ENCODE assay signal across 23 cellular contexts in the genomic region with DNA sequence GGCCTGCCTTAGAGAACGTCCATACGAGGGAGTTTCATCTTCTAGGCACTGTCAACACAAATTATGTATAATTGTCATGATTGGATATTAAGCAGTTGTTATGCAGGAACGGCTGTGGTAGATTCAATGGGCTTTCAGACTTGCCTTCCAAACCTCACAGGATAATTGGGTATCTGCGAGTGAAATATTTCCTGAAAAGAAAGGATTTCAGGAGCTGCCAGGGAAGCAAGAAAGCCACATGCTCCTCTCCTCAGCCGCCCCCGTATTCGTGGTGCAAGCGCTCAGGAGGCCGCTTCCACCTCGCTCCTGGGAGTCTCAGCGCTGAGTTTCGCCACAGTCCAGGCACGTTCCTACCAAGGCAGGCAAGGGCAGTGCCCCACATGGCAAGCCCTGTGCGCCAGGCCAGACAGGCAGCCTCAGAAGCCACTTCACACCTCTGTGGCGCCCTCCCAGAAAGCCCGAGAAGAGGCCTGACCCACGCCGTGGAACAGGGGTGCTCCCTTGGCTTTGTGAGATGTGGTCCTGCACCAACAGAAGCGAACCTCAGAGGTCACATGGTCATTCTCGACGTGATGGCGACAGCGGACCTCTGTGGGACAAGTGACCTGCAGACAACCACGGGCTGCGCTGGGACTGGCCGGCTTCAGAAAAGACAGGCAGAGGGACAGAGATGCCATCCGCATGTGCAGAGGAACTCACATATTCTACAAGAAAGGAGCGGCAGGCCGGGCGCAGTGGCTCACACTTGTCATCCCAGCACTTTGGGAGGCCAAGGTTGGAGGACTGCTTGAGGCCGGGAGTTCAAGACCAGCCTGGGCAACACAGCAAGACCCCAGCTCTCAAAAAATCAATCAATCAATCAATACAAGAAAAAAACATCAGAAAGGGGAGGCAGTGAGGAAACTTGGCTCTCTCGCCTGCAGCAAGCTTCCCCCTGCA.
"Had no signal": no experiment of that assay in that cellular context is flagged by ENCODE, and none has a peak within 500 bp of the region (broad histone marks: within the 10 kb centered on the region; RNA-seq: fewer than 3 reads in every experiment).

No MANE protein-coding gene starts in this region.

- H3K27me3 ChIP-seq: breast epithelium, SJCRH30 had no signal

- H3K4me3 Mint-ChIP-seq: activated CD8-positive, alpha-beta T cell treated with anti-CD3 and anti-CD28 coated beads for 36 hours; activated naive CD4-positive, alpha-beta T cell treated with anti-CD3 and anti-CD28 coated beads, Interleukin-2, amount 10 ng/mL, durations not matched to agents 7 days and 5 days; activated naive CD8-positive, alpha-beta T cell treated with anti-CD3 and anti-CD28 coated beads for 36 hours; activated T-cell treated with anti-CD3 and anti-CD28 coated beads, Interleukin-2, amount 50 U/mL, for 72 hours had no signal

- H3K4me3 ChIP-seq: breast epithelium, K562, SJCRH30 had no signal

- H3K9me3 Mint-ChIP-seq: activated CD8-positive, alpha-beta T cell treated with anti-CD3 and anti-CD28 coated beads for 36 hours; activated naive CD4-positive, alpha-beta T cell treated with anti-CD3 and anti-CD28 coated beads, Interleukin-2, amount 10 ng/mL, durations not matched to agents 7 days and 5 days; activated naive CD8-positive, alpha-beta T cell treated with anti-CD3 and anti-CD28 coated beads for 36 hours; activated T-cell treated with anti-CD3 and anti-CD28 coated beads, Interleukin-2, amount 50 U/mL, for 72 hours; activated T-helper 2 cell treated with anti-CD3 and anti-CD28 coated beads, Interferon-gamma antibody, Interleukin-2, Interleukin-4, amounts not matched to agents 10 μg/mL and 5 μg/mL and 100 μg/mL, durations not matched to agents 14 hours and 24 hours and 36 hours; T-cell had no signal

- ATAC-seq: activated CD4-positive, CD25-positive, alpha-beta regulatory T cell treated with anti-CD3 and anti-CD28 coated beads, Interleukin-2, amount 50 U/mL, for 24 hours; activated CD8-positive, alpha-beta T cell treated with anti-CD3 and anti-CD28 coated beads for 36 hours; activated T-cell treated with anti-CD3 and anti-CD28 coated beads, Interleukin-2, amount 50 U/mL, for 72 hours; K562; T-cell had no signal

- H3K9me3 ChIP-seq: breast epithelium, SJCRH30 had no signal

- H3K27me3 Mint-ChIP-seq: activated CD8-positive, alpha-beta T cell treated with anti-CD3 and anti-CD28 coated beads for 36 hours; activated naive CD4-positive, alpha-beta T cell treated with anti-CD3 and anti-CD28 coated beads, Interleukin-2, amount 10 ng/mL, durations not matched to agents 7 days and 5 days; activated naive CD8-positive, alpha-beta T cell treated with anti-CD3 and anti-CD28 coated beads for 36 hours; T-cell had no signal

- DNase-seq: activated CD4-positive, alpha-beta T cell treated with anti-CD3 and anti-CD28 coated beads for 4 hours; activated CD8-positive, alpha-beta memory T cell treated with anti-CD3 and anti-CD28 coated beads, Interleukin-2, amount 50 U/mL, for 4 hours; activated CD8-positive, alpha-beta T cell treated with anti-CD3 and anti-CD28 coated beads for 36 hours; activated gamma-delta T cell treated with Interleukin-2 at 50 U/mL for 16 hours; activated naive CD4-positive, alpha-beta T cell treated with anti-CD3 and anti-CD28 coated beads, Interleukin-2, amount 10 ng/mL, durations not matched to agents 7 days and 5 days; activated naive CD8-positive, alpha-beta T cell treated with anti-CD3 and anti-CD28 coated beads for 36 hours; activated T-cell treated with anti-CD3 and anti-CD28 coated beads, Interleukin-2, amount 50 U/mL, for 72 hours; Karpas-422; MM.1S; NCI-H1092; NCI-H1930; NCI-H2171; NCI-H2227 treated with DMSO at 0.1 percent for 48 hours; NCI-H446 treated with DMSO at 0.1 percent for 48 hours; NCI-H524 treated with DMSO at 0.1 percent for 48 hours; NCI-H82; SJCRH30; T-cell; WERI-Rb-1 had no signal

- H3K4me1 ChIP-seq: breast epithelium had no signal

- H3K27ac Mint-ChIP-seq: activated CD8-positive, alpha-beta T cell treated with anti-CD3 and anti-CD28 coated beads for 36 hours; activated naive CD4-positive, alpha-beta T cell treated with anti-CD3 and anti-CD28 coated beads, Interleukin-2, amount 10 ng/mL, durations not matched to agents 7 days and 5 days; activated naive CD8-positive, alpha-beta T cell treated with anti-CD3 and anti-CD28 coated beads for 36 hours; activated T-cell treated with anti-CD3 and anti-CD28 coated beads, Interleukin-2, amount 50 U/mL, for 72 hours; activated T-helper 2 cell treated with anti-CD3 and anti-CD28 coated beads, Interferon-gamma antibody, Interleukin-2, Interleukin-4, amounts not matched to agents 10 μg/mL and 5 μg/mL and 100 μg/mL, durations not matched to agents 14 hours and 24 hours and 36 hours; T-cell had no signal

- H3K36me3 Mint-ChIP-seq: activated naive CD4-positive, alpha-beta T cell treated with anti-CD3 and anti-CD28 coated beads, Interleukin-2, amount 10 ng/mL, durations not matched to agents 7 days and 5 days; activated naive CD8-positive, alpha-beta T cell treated with anti-CD3 and anti-CD28 coated beads for 36 hours; T-cell had no signal

- H3K27ac ChIP-seq: breast epithelium, SJCRH30, WERI-Rb-1 had no signal

- H3K36me3 ChIP-seq: breast epithelium, SJCRH30 had no signal
